Comparison of ENCODE assay signal across 1 cellular context in the genomic region with DNA sequence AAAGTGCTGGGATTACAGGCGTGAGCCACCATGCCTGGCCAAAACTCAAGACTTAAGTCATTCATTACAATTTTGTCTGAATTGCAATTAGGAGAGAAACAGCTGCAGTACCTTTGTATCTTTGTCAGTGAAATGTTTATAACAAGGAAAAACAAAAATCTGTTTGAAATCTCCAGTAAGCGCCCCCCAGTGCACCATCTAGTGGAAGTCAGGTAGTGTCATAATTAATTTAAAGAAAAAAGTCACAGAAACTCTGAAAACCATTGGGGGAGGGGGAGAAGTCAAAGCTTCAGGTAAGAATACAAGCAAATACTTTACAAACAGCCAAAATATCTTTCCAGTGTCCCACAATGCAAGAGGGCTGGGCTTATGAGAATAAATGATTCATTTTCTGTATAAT.
TF ChIP-seq lines count a peak whose summit lies in the region.

No MANE protein-coding gene starts in this region.

TF ChIP-seq in HepG2, 621 proteins besides CTCF, POLR2A, EP300 and RAD21:
- TF ChIP-seq, protein P1, sequence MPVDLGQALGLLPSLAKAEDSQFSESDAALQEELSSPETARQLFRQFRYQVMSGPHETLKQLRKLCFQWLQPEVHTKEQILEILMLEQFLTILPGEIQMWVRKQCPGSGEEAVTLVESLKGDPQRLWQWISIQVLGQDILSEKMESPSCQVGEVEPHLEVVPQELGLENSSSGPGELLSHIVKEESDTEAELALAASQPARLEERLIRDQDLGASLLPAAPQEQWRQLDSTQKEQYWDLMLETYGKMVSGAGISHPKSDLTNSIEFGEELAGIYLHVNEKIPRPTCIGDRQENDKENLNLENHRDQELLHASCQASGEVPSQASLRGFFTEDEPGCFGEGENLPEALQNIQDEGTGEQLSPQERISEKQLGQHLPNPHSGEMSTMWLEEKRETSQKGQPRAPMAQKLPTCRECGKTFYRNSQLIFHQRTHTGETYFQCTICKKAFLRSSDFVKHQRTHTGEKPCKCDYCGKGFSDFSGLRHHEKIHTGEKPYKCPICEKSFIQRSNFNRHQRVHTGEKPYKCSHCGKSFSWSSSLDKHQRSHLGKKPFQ (CRISPR knock-in tag; IDR thresholded peaks at IDR 0.05; ENCODE audit: insufficient replicate concordance): no peak
- TF ChIP-seq, protein P2, sequence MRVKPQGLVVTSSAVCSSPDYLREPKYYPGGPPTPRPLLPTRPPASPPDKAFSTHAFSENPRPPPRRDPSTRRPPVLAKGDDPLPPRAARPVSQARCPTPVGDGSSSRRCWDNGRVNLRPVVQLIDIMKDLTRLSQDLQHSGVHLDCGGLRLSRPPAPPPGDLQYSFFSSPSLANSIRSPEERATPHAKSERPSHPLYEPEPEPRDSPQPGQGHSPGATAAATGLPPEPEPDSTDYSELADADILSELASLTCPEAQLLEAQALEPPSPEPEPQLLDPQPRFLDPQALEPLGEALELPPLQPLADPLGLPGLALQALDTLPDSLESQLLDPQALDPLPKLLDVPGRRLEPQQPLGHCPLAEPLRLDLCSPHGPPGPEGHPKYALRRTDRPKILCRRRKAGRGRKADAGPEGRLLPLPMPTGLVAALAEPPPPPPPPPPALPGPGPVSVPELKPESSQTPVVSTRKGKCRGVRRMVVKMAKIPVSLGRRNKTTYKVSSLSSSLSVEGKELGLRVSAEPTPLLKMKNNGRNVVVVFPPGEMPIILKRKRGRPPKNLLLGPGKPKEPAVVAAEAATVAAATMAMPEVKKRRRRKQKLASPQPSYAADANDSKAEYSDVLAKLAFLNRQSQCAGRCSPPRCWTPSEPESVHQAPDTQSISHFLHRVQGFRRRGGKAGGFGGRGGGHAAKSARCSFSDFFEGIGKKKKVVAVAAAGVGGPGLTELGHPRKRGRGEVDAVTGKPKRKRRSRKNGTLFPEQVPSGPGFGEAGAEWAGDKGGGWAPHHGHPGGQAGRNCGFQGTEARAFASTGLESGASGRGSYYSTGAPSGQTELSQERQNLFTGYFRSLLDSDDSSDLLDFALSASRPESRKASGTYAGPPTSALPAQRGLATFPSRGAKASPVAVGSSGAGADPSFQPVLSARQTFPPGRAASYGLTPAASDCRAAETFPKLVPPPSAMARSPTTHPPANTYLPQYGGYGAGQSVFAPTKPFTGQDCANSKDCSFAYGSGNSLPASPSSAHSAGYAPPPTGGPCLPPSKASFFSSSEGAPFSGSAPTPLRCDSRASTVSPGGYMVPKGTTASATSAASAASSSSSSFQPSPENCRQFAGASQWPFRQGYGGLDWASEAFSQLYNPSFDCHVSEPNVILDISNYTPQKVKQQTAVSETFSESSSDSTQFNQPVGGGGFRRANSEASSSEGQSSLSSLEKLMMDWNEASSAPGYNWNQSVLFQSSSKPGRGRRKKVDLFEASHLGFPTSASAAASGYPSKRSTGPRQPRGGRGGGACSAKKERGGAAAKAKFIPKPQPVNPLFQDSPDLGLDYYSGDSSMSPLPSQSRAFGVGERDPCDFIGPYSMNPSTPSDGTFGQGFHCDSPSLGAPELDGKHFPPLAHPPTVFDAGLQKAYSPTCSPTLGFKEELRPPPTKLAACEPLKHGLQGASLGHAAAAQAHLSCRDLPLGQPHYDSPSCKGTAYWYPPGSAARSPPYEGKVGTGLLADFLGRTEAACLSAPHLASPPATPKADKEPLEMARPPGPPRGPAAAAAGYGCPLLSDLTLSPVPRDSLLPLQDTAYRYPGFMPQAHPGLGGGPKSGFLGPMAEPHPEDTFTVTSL (CRISPR knock-in tag; IDR thresholded peaks at IDR 0.05; ENCODE audit: borderline replicate concordance): no peak
